In genomic region chr18:9858642-9859041, GRCh38 we compare ENCODE assay signal across 17 cellular contexts. TPM values are rescaled to one million over a fixed set of nuclear protein-coding genes. Genes with fewer than 3 reads are reported as not detected.
DNase-seq lines count a peak whose midpoint lies in the region; ATAC-seq and TF ChIP-seq lines count a peak whose summit lies in the region.
"Had no signal": no experiment of that assay in that cellular context is flagged by ENCODE, and none has a peak within 500 bp of the region (broad histone marks: within the 10 kb centered on the region; RNA-seq: fewer than 3 reads in every experiment).

No MANE protein-coding gene starts in this region.

- H4K5ac ChIP-seq in mesendoderm (ENCODE audit: low read length), result no peak overlapping the region

- no peak overlapping the region for H2BK120ac ChIP-seq in mesendoderm (ENCODE audit: low read depth, low read length)

- peaks cover 3% of the 10 kb centered on the region for H3K4me1 Mint-ChIP-seq in activated CD8-positive, alpha-beta T cell treated with anti-CD3 and anti-CD28 coated beads, Interleukin-2, amount 10 ng/mL, durations not matched to agents 7 days and 5 days (ENCODE audit: low read depth)
- H3K4me1 Mint-ChIP-seq in activated CD8-positive, alpha-beta T cell treated with anti-CD3 and anti-CD28 coated beads for 36 hours (ENCODE audit: low read depth), result peaks cover 8% of the 10 kb centered on the region

- no peaks in the 10 kb centered on the region for H3K9me3 Mint-ChIP-seq in activated CD8-positive, alpha-beta T cell treated with anti-CD3 and anti-CD28 coated beads, Interleukin-2, amount 10 ng/mL, durations not matched to agents 7 days and 5 days (ENCODE audit: insufficient read depth)
- no peaks in the 10 kb centered on the region for H3K9me3 Mint-ChIP-seq in activated CD8-positive, alpha-beta T cell treated with anti-CD3 and anti-CD28 coated beads for 36 hours
- H3K9me3 Mint-ChIP-seq: CD8-positive, alpha-beta T cell; H9 had no signal

- no peaks in the 10 kb centered on the region for H3K36me3 Mint-ChIP-seq in activated CD8-positive, alpha-beta T cell treated with anti-CD3 and anti-CD28 coated beads, Interleukin-2, amount 10 ng/mL, durations not matched to agents 7 days and 5 days (ENCODE audit: low read depth)
- no peaks in the 10 kb centered on the region for H3K36me3 Mint-ChIP-seq in activated CD8-positive, alpha-beta T cell treated with anti-CD3 and anti-CD28 coated beads for 36 hours (ENCODE audit: low read depth)
- H3K36me3 Mint-ChIP-seq: CD8-positive, alpha-beta T cell had no signal

- intact Hi-C loops in activated CD8-positive, alpha-beta T cell treated with anti-CD3 and anti-CD28 coated beads for 36 hours (cut with micrococcal nuclease), result no loop called here
- intact Hi-C loops in cardiac septum (cut with DNase I), result no loop called here

- H3K79me1 ChIP-seq in mesendoderm (ENCODE audit: low read length), result no peaks in the 10 kb centered on the region

- H3K18ac ChIP-seq in mesendoderm (ENCODE audit: low read length), result no peak overlapping the region

- H3K27ac ChIP-seq in right atrium auricular region (peak overlapping the region; percentile 39 to 78), mesendoderm (ENCODE audit: low read depth, low read length) (no peak overlapping the region)
- H3K27ac ChIP-seq: 22Rv1; BLaER1 treated with 17β-estradiol and CSF1 and Interleukin-3, amounts not matched to agents 10 nM and 100 nM had no signal

- no peak overlapping the region for H3K4me2 ChIP-seq in mesendoderm (ENCODE audit: low read length)
- H3K4me2 ChIP-seq: BLaER1 treated with 17β-estradiol and CSF1 and Interleukin-3, amounts not matched to agents 10 nM and 100 nM had no signal

- no peak for TF ChIP-seq CTCF in activated CD8-positive, alpha-beta T cell treated with anti-CD3 and anti-CD28 coated beads for 36 hours (IDR thresholded peaks at IDR 0.05)
- TF ChIP-seq CTCF in right atrium auricular region (IDR thresholded peaks at IDR 0.05), result no peak

- H3K4me1 ChIP-seq in right atrium auricular region (peaks cover 0 to 18% of the 10 kb centered on the region in 2 donors), mesendoderm (ENCODE audit: control insufficient read depth, low read depth, low read length) (no peaks in the 10 kb centered on the region)

- H3K27ac Mint-ChIP-seq in activated CD8-positive, alpha-beta T cell treated with anti-CD3 and anti-CD28 coated beads, Interleukin-2, amount 10 ng/mL, durations not matched to agents 7 days and 5 days, result peak overlapping the region; percentile 27
- no peak overlapping the region for H3K27ac Mint-ChIP-seq in activated CD8-positive, alpha-beta T cell treated with anti-CD3 and anti-CD28 coated beads for 36 hours
- H3K27ac Mint-ChIP-seq: B cell; CD8-positive, alpha-beta T cell had no signal

- H3K79me2 ChIP-seq in mesendoderm (ENCODE audit: control insufficient read depth, insufficient read depth, low read length), result no peaks in the 10 kb centered on the region

- no peak overlapping the region for H3K4ac ChIP-seq in mesendoderm (ENCODE audit: low read depth, low read length)

- H3K27me3 Mint-ChIP-seq in activated CD8-positive, alpha-beta T cell treated with anti-CD3 and anti-CD28 coated beads, Interleukin-2, amount 10 ng/mL, durations not matched to agents 7 days and 5 days (ENCODE audit: low read depth), result peaks cover 13% of the 10 kb centered on the region
- peaks cover 8% of the 10 kb centered on the region for H3K27me3 Mint-ChIP-seq in activated CD8-positive, alpha-beta T cell treated with anti-CD3 and anti-CD28 coated beads for 36 hours
- H3K27me3 Mint-ChIP-seq: B cell had no signal

- H3K36me3 ChIP-seq in right atrium auricular region, result no peaks in the 10 kb centered on the region
- H3K36me3 ChIP-seq in mesendoderm (ENCODE audit: control insufficient read depth, insufficient read depth, low read length), result no peaks in the 10 kb centered on the region

- CTCF ChIA-PET in activated CD8-positive, alpha-beta T cell treated with anti-CD3 and anti-CD28 coated beads, Interleukin-2, amount 10 ng/mL, durations not matched to agents 7 days and 5 days (lab: Charles Lee), result interaction anchor here (1.3 kb wide), 1 partner anchor 9 kb away, joined by 3 read pairs; no protein-coding TSS in a partner anchor
- CTCF ChIA-PET in activated CD8-positive, alpha-beta T cell treated with anti-CD3 and anti-CD28 coated beads for 36 hours (lab: Charles Lee), result no interaction called here

- H3K27me3 ChIP-seq in right atrium auricular region, result no peaks in the 10 kb centered on the region
- H3K27me3 ChIP-seq in mesendoderm (ENCODE audit: insufficient read depth, low read length, poor library complexity), result no peaks in the 10 kb centered on the region
- H3K27me3 ChIP-seq: BLaER1 treated with 17β-estradiol and CSF1 and Interleukin-3, amounts not matched to agents 10 nM and 100 nM had no signal

- no peak for DNase-seq in activated CD8-positive, alpha-beta T cell treated with anti-CD3 and anti-CD28 coated beads, Interleukin-2, amount 10 ng/mL, durations not matched to agents 7 days and 5 days
- DNase-seq in activated CD8-positive, alpha-beta T cell treated with anti-CD3 and anti-CD28 coated beads for 36 hours, result no peak
- DNase-seq in right atrium auricular region (ENCODE audit: low spot score) (peak; percentile 5), cardiac septum (ENCODE audit: low spot score) (no peak), kidney tubule cell (ENCODE audit: low spot score) (peak; percentile 36), HUDEP-2 (lab: John Stamatoyannopoulos, UW; ENCODE audit: unreplicated experiment in 76 of 76) (no peak), mesendoderm (no peak), NCI-H69 (lab: John Stamatoyannopoulos, UW) (no peak)
- DNase-seq: Calu3; CD8-positive, alpha-beta T cell; DMS79 treated with DMSO at 0.1 percent for 48 hours; GF-D8; H9 had no signal

- no CpG with 5 or more reads among the region's 5 CpGs for WGBS in mesendoderm (ENCODE audit: extremely low coverage, insufficient coverage, low lambda C conversion rate)

- H3K4me3 ChIP-seq in right atrium auricular region (no peak overlapping the region), mesendoderm (ENCODE audit: low read length) (no peak overlapping the region)
- H3K4me3 ChIP-seq: BLaER1 treated with 17β-estradiol and CSF1 and Interleukin-3, amounts not matched to agents 10 nM and 100 nM had no signal

- ATAC-seq in activated CD8-positive, alpha-beta T cell treated with anti-CD3 and anti-CD28 coated beads, Interleukin-2, amount 10 ng/mL, durations not matched to agents 7 days and 5 days, result no peak
- no peak for ATAC-seq in activated CD8-positive, alpha-beta T cell treated with anti-CD3 and anti-CD28 coated beads for 36 hours
- ATAC-seq: CD8-positive, alpha-beta T cell had no signal

- POLR2A ChIA-PET in activated CD8-positive, alpha-beta T cell treated with anti-CD3 and anti-CD28 coated beads, Interleukin-2, amount 10 ng/mL, durations not matched to agents 7 days and 5 days (lab: Charles Lee), result no interaction called here
- POLR2A ChIA-PET in activated CD8-positive, alpha-beta T cell treated with anti-CD3 and anti-CD28 coated beads for 36 hours (lab: Charles Lee), result no interaction called here

- no peak overlapping the region for H4K8ac ChIP-seq in mesendoderm (ENCODE audit: low read depth, low read length)

- no peak overlapping the region for H3K56ac ChIP-seq in mesendoderm (ENCODE audit: low read length)

- H3K23ac ChIP-seq in mesendoderm (ENCODE audit: low read length), result no peak overlapping the region

- H3K4me3 Mint-ChIP-seq in activated CD8-positive, alpha-beta T cell treated with anti-CD3 and anti-CD28 coated beads, Interleukin-2, amount 10 ng/mL, durations not matched to agents 7 days and 5 days, result no peak overlapping the region
- H3K4me3 Mint-ChIP-seq in activated CD8-positive, alpha-beta T cell treated with anti-CD3 and anti-CD28 coated beads for 36 hours, result no peak overlapping the region
- H3K4me3 Mint-ChIP-seq: B cell; CD8-positive, alpha-beta T cell; H9 had no signal

- no peak overlapping the region for H2AK5ac ChIP-seq in mesendoderm (ENCODE audit: low read length)

- no peaks in the 10 kb centered on the region for H3K9me3 ChIP-seq in right atrium auricular region
- H3K9me3 ChIP-seq: BLaER1 treated with 17β-estradiol and CSF1 and Interleukin-3, amounts not matched to agents 10 nM and 100 nM had no signal

- no peak overlapping the region for H3K9ac ChIP-seq in mesendoderm (ENCODE audit: low read length)
- H3K9ac ChIP-seq: BLaER1 treated with 17β-estradiol and CSF1 and Interleukin-3, amounts not matched to agents 10 nM and 100 nM had no signal

- H2BK15ac ChIP-seq in mesendoderm (replicated peaks; ENCODE audit: low read depth), result no peak overlapping the region

- H2BK5ac ChIP-seq in mesendoderm (ENCODE audit: low read length), result no peak overlapping the region

RNA-seq across cellular contexts. Expression of gene TXNDC2, which starts 27.1 kb away (rescaled TPM):
- not detected for total RNA-seq in activated CD8-positive, alpha-beta T cell treated with anti-CD3 and anti-CD28 coated beads, Interleukin-2, amount 10 ng/mL, durations not matched to agents 7 days and 5 days
- not detected for total RNA-seq in activated CD8-positive, alpha-beta T cell treated with anti-CD3 and anti-CD28 coated beads for 36 hours
- not detected for total RNA-seq in right atrium auricular region
- total RNA-seq in cardiac septum, result not detected
- 0.11 TPM for polyA plus RNA-seq in mesendoderm (2013, experiment 1 of 2)
- polyA plus RNA-seq in mesendoderm (2013, experiment 2 of 2), result 0.32 TPM
- total RNA-seq: Calu3; CD8-positive, alpha-beta T cell had no signal
- polyA plus RNA-seq: H1 had no signal

RNA-seq across cellular contexts. Expression of gene VAPA, which starts 55.2 kb away (rescaled TPM):
- total RNA-seq in activated CD8-positive, alpha-beta T cell treated with anti-CD3 and anti-CD28 coated beads, Interleukin-2, amount 10 ng/mL, durations not matched to agents 7 days and 5 days, result 100 to 1,000 TPM; 138 to 142 TPM
- 100 to 1,000 TPM; 146 to 152 TPM for total RNA-seq in activated CD8-positive, alpha-beta T cell treated with anti-CD3 and anti-CD28 coated beads for 36 hours
- 100 to 1,000 TPM; 213 to 227 TPM for total RNA-seq in right atrium auricular region
- total RNA-seq in cardiac septum, result 232 TPM
- polyA plus RNA-seq in mesendoderm (2013, experiment 1 of 2), result 128 TPM
- 129 TPM for polyA plus RNA-seq in mesendoderm (2013, experiment 2 of 2)

Comparison
In these comparisons a context has a peak if more than half of its experiments do, and no peak if none do; other contexts are left out.
1. DNase-seq: peak in right atrium auricular region (single experiment) and kidney tubule cell (single experiment); none in activated CD8-positive, alpha-beta T cell treated with anti-CD3 and anti-CD28 coated beads, Interleukin-2, amount 10 ng/mL, durations not matched to agents 7 days and 5 days (single experiment), activated CD8-positive, alpha-beta T cell treated with anti-CD3 and anti-CD28 coated beads for 36 hours (single experiment), cardiac septum (single experiment), HUDEP-2 (0 of 76), mesendoderm (single experiment) and NCI-H69 (single experiment).